In the genomic region with DNA sequence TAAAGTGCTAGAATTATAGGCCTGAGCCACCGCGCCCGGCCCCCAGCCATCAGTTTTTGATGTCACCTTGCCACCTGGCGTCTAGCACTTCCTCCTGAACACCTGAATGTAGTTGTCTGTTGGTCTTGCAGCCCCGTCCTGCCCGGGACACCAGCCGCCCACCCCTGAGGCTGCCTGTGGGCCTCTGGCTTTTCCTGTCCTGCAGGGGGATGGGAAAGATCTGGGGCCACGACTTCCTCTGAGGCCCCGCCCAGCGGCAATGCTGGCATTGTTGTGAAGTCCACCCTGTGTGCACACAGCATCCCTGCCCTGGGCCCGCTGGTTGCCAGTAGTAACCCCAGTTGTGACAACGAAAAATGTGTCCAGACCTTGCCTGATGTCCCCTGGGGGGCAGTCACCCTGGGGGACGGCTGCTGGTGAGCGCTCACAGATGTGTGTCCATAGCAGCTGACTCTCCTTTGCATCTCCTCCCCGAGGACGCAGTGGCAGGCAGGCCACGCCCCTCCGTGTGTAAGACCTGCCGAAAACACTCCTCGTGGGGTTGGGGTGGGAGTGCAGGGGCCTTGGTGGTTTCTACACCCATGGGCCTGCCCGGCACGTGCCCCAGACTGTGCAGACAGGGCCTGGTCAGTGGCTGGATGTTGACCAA, we compare ENCODE assay signal across 1 cellular context.
TF ChIP-seq lines count a peak whose summit lies in the region.

No MANE protein-coding gene starts in this region.

TF ChIP-seq in endothelial cell of umbilical vein, 7 proteins besides CTCF, POLR2A, EP300 and RAD21:
- no peak for TF ChIP-seq JUN (IDR thresholded peaks at IDR 0.05; ENCODE audit: borderline replicate concordance, insufficient read depth, insufficient read length, low read depth)
- no peak for TF ChIP-seq EZH2 (IDR thresholded peaks at IDR 0.05; ENCODE audit: borderline replicate concordance, low read depth, low read length, severe bottlenecking)
- no peak for TF ChIP-seq MYC (IDR thresholded peaks at IDR 0.05; ENCODE audit: low read depth, low read length)
- no peak for TF ChIP-seq GATA2 (IDR thresholded peaks at IDR 0.05; ENCODE audit: insufficient read depth, insufficient read length, low read depth, low read length)
- TF ChIP-seq MAX (IDR thresholded peaks at IDR 0.05; ENCODE audit: insufficient read depth, insufficient read length): no peak
- no peak for TF ChIP-seq FOS (IDR thresholded peaks at IDR 0.05; ENCODE audit: borderline replicate concordance, insufficient read depth, low read length)
- no peak for TF ChIP-seq POLR2AphosphoS5 (IDR thresholded peaks at IDR 0.05; ENCODE audit: insufficient read depth, low read depth, low read length)
